Comparison of ENCODE assay signal across 22 cellular contexts in the genomic region with DNA sequence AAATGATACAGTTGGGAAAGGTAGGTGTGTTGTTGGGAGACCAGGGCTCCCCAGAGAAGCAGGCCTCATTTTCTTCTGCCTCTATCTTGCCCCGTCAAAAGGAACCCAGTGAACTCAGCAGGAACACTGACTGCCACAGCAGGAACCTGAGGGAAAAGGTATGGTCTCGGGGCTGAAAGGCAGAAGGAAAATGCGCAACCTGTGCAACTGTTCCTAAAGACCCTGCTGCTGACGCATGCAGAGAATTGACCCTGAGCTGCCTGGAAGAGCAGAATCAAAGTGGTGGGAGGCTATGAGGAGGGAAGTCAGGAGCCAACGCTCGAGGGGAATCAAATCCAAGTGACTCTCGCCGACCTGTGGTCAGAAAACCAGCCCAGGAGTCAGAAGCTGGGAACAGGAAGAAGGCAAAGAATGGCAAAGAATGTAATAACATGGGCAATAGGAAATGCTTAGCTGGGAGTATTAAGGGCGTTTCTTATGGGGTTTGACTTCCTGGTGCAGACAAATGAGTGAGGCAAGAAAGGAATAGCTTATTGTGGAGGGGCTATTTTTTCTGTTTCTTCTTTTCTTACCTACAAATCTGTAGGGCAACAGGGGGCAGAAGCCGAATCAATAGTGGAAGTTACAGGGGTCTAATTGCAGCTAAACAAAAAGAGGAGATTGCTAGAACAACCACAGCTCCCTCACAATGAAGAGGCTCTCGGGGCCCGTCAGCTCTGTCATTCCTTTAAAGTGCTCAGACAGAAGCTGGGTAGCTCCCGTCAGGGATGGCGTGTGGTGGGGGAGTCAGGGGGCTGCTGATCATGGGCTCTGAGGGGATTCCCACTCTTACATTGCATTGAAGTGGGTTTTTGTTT.
DNase-seq lines count a peak whose midpoint lies in the region; ATAC-seq, FAIRE-seq and TF ChIP-seq lines count a peak whose summit lies in the region.
"Had no signal": no experiment of that assay in that cellular context is flagged by ENCODE, and none has a peak within 500 bp of the region (broad histone marks: within the 10 kb centered on the region; RNA-seq: fewer than 3 reads in every experiment).

No MANE protein-coding gene starts in this region.

- no peaks in the 10 kb centered on the region for H3K27me3 ChIP-seq in SK-N-SH (ENCODE audit: insufficient read depth)
- H3K27me3 ChIP-seq in spleen (replicated peaks in 1 of 7): peaks cover 0 to 10% (median 0%) of the 10 kb centered on the region in 7 donors
- H3K27me3 ChIP-seq in small intestine (ENCODE audit: control insufficient read depth in 2 of 2, insufficient read depth in 2 of 2, low read length in 2 of 2): no peaks in the 10 kb centered on the region
- H3K27me3 ChIP-seq: breast epithelium, vagina had no signal

- peaks cover 51% of the 10 kb centered on the region for H3K4me1 Mint-ChIP-seq in chondrocyte (ENCODE audit: low read depth)
- H3K4me1 Mint-ChIP-seq in stimulated activated naive CD8-positive, alpha-beta T cell treated with anti-CD3 and anti-CD28 coated beads, Interleukin-15, amount 100 ng/mL, for 72 hours: no peaks in the 10 kb centered on the region

- no peaks in the 10 kb centered on the region for H3K36me3 ChIP-seq in SK-N-SH (replicated peaks in 1 of 2; ENCODE audit: control insufficient read depth in 1 of 2, insufficient read depth in 2 of 2, low read length in 1 of 2)
- H3K36me3 ChIP-seq in spleen: no peaks in the 10 kb centered on the region
- no peaks in the 10 kb centered on the region for H3K36me3 ChIP-seq in small intestine (ENCODE audit: control insufficient read depth in 2 of 2, insufficient read depth in 2 of 2, low read length in 2 of 2)
- H3K36me3 ChIP-seq: breast epithelium, prostate gland, vagina had no signal

- TF ChIP-seq CTCF in SK-N-SH (IDR thresholded peaks at IDR 0.05) (no peak), chondrocyte (IDR thresholded peaks at IDR 0.05) (no peak), spleen (IDR thresholded peaks at IDR 0.05 in 8 of 11, conservative IDR thresholded peaks at IDR 0.05 in 3 of 11) (no peak)

- peaks cover 6% of the 10 kb centered on the region for H3K36me3 Mint-ChIP-seq in chondrocyte (ENCODE audit: low read depth)

- ATAC-seq in SK-N-SH treated with all-trans-retinoic acid at 6 μM for 48 hours: no peak
- no peak for ATAC-seq in stimulated activated naive CD8-positive, alpha-beta T cell treated with anti-CD3 and anti-CD28 coated beads, Interleukin-15, amount 100 ng/mL, for 72 hours

- H3K9me2 ChIP-seq in SK-N-SH: no peaks in the 10 kb centered on the region

- CTCF ChIA-PET in SK-N-SH (lab: Yijun Ruan, JAX): interaction anchor here (0.8 to 1.2 kb wide), 2 partner anchors 107 to 146 kb away, joined by 3 read pairs; no protein-coding TSS in a partner anchor

- H3K27ac ChIP-seq in SK-N-SH (ENCODE audit: low read depth in 2 of 2, low read length in 1 of 2) (no peak overlapping the region), spleen (no peak overlapping the region), small intestine (ENCODE audit: low read depth in 1 of 2, low read length in 1 of 2) (no peak overlapping the region)
- H3K27ac ChIP-seq: breast epithelium, coronary artery, PC-9, prostate gland, vagina, VCaP had no signal

- 90% methylated on average over 13 of the region's 14 CpGs for WGBS in SK-N-SH (ENCODE audit: low lambda C conversion rate)
- WGBS in spleen, 5 donors: 70 to 78% (median 75%) methylated on average over 14 of the region's 14 CpGs
- 80 to 90% (median 86%) methylated on average over 14 of the region's 14 CpGs for WGBS in small intestine, 3 donors

- no peaks in the 10 kb centered on the region for H3F3A ChIP-seq in SK-N-SH (replicated peaks; ENCODE audit: insufficient read depth)

- no peak overlapping the region for H3K4me2 ChIP-seq in SK-N-SH
- H3K4me2 ChIP-seq: PC-9 had no signal

- H3K9ac ChIP-seq in SK-N-SH: no peak overlapping the region

- POLR2A ChIA-PET in SK-N-SH (lab: Yijun Ruan, JAX): interaction anchor here (0.6 kb wide), 2 partner anchors 16 to 177 kb away, joined by 3 to 5 read pairs; no protein-coding TSS in a partner anchor

- H3K4me1 ChIP-seq in SK-N-SH (ENCODE audit: control insufficient read depth in 1 of 2, insufficient read depth in 2 of 2, low read depth in 1 of 2, low read length in 1 of 2) (peaks cover 8 to 16% of the 10 kb centered on the region in 2 experiments; a peak in 3 of 4 replicates), spleen (no peaks in the 10 kb centered on the region), small intestine (ENCODE audit: control insufficient read depth in 2 of 2, insufficient read depth in 1 of 2, low read depth in 1 of 2, low read length in 1 of 2) (no peaks in the 10 kb centered on the region)
- H3K4me1 ChIP-seq: prostate gland had no signal

- no peaks in the 10 kb centered on the region for H3K79me2 ChIP-seq in SK-N-SH (ENCODE audit: insufficient read depth)

- intact Hi-C loops in spleen (cut with DNase I; ENCODE audit: low total_unique reads): no loop called here

- H4K20me1 ChIP-seq in SK-N-SH (ENCODE audit: insufficient read depth): no peaks in the 10 kb centered on the region

- H3K9me3 ChIP-seq in SK-N-SH (0 out of 2 replicates have a peak, but pooled peaks cover 7% of the 10 kb centered on the region), spleen (peaks cover 0 to 26% (median 19%) of the 10 kb centered on the region in 8 donors), small intestine (ENCODE audit: control insufficient read depth, low read depth) (no peaks in the 10 kb centered on the region)
- H3K9me3 ChIP-seq: prostate gland, vagina had no signal

- TF ChIP-seq POLR2A in spleen (IDR thresholded peaks at IDR 0.05): no peak

- no peak overlapping the region for H2AFZ ChIP-seq in SK-N-SH (ENCODE audit: low read depth)
- H2AFZ ChIP-seq: PC-9 had no signal

- H3K4me3 ChIP-seq in SK-N-SH (ENCODE audit: low read depth in 2 of 2, low read length in 1 of 2): no peak overlapping the region
- H3K4me3 ChIP-seq in spleen: no peak overlapping the region
- H3K4me3 ChIP-seq in small intestine (ENCODE audit: low read depth in 1 of 2, low read length in 2 of 2): no peak overlapping the region
- H3K4me3 ChIP-seq: breast epithelium, coronary artery, PC-9, prostate gland, vagina had no signal

- TF ChIP-seq EP300 in SK-N-SH (IDR thresholded peaks at IDR 0.05; ENCODE audit: borderline replicate concordance in 1 of 2, low read depth in 1 of 2, low read length in 1 of 2): no peak

- H3K27ac Mint-ChIP-seq in chondrocyte (ENCODE audit: unreplicated experiment): peak overlapping the region; percentile 29
- H3K27ac Mint-ChIP-seq in stimulated activated naive CD8-positive, alpha-beta T cell treated with anti-CD3 and anti-CD28 coated beads, Interleukin-15, amount 100 ng/mL, for 72 hours: peak overlapping the region in 1 of 2 donors; percentile 13

- peaks cover 20% of the 10 kb centered on the region for H3K9me3 Mint-ChIP-seq in chondrocyte (ENCODE audit: low read depth)
- peaks cover 19 to 28% of the 10 kb centered on the region in 2 donors for H3K9me3 Mint-ChIP-seq in stimulated activated naive CD8-positive, alpha-beta T cell treated with anti-CD3 and anti-CD28 coated beads, Interleukin-15, amount 100 ng/mL, for 72 hours

- no peak overlapping the region for H3K4me3 Mint-ChIP-seq in chondrocyte (ENCODE audit: unreplicated experiment)
- H3K4me3 Mint-ChIP-seq in stimulated activated naive CD8-positive, alpha-beta T cell treated with anti-CD3 and anti-CD28 coated beads, Interleukin-15, amount 100 ng/mL, for 72 hours: no peak overlapping the region
- H3K4me3 Mint-ChIP-seq: neural crest cell had no signal

- FAIRE-seq in small intestine (lab: Jason Lieb, UNC): no peak

- no peak for TF ChIP-seq RAD21 in SK-N-SH (IDR thresholded peaks at IDR 0.05; ENCODE audit: low read length)

- no peaks in the 10 kb centered on the region for H3K27me3 Mint-ChIP-seq in chondrocyte (ENCODE audit: low read depth)
- peaks cover 7% of the 10 kb centered on the region for H3K27me3 Mint-ChIP-seq in stimulated activated naive CD8-positive, alpha-beta T cell treated with anti-CD3 and anti-CD28 coated beads, Interleukin-15, amount 100 ng/mL, for 72 hours

- DNase-seq in SK-N-SH (peak; percentile 3), chondrocyte (ENCODE audit: low spot score) (no peak), iPS-NIHi11 (ENCODE audit: low spot score) (peak; percentile 27), spleen (peak; percentile 51), small intestine (no peak)
- DNase-seq in stimulated activated naive CD8-positive, alpha-beta T cell treated with anti-CD3 and anti-CD28 coated beads, Interleukin-15, amount 100 ng/mL, for 72 hours: no peak
- DNase-seq in stimulated activated CD4-positive, alpha-beta T cell treated with anti-CD3 and anti-CD28 coated beads, Interleukin-12 subunit alpha, Interleukin-12 subunit beta, amount 100 ng/mL, for 4 hours: no peak
- DNase-seq: 8988T; activated CD8-positive, alpha-beta memory T cell treated with anti-CD3 and anti-CD28 coated beads, Interleukin-2, amount 50 U/mL, for 48 hours; AML-193; COR-L47; Kasumi-1; NCI-H1048; NCI-H1930; PC-9 had no signal

TF ChIP-seq in SK-N-SH, 30 proteins besides CTCF, POLR2A, EP300 and RAD21:
- no peak for TF ChIP-seq NRF1 (IDR thresholded peaks at IDR 0.05; ENCODE audit: low read depth, low read length)
- no peak for TF ChIP-seq GATA2 (CRISPR knock-in tag; IDR thresholded peaks at IDR 0.05)

TF ChIP-seq in SK-N-SH treated with all-trans-retinoic acid at 6 μM for 48 hours, 23 proteins besides CTCF, POLR2A, EP300 and RAD21 (continues in another document):
- no peak for TF ChIP-seq PPARA (CRISPR knock-in tag; IDR thresholded peaks at IDR 0.05; ENCODE audit: borderline replicate concordance)
- TF ChIP-seq ARNTL (CRISPR knock-in tag; IDR thresholded peaks at IDR 0.05; ENCODE audit: borderline replicate concordance, low read depth): no peak
- no peak for TF ChIP-seq ESRRG (CRISPR knock-in tag; IDR thresholded peaks at IDR 0.05)
- TF ChIP-seq ZNF565 (CRISPR knock-in tag; conservative IDR thresholded peaks at IDR 0.05; ENCODE audit: low read depth): no peak

Comparison
In these comparisons a context has a peak if more than half of its experiments do, and no peak if none do; other contexts are left out.
1. DNase-seq: peak in SK-N-SH (single experiment), iPS-NIHi11 (single experiment) and spleen (single experiment); none in chondrocyte (single experiment), stimulated activated naive CD8-positive, alpha-beta T cell treated with anti-CD3 and anti-CD28 coated beads, Interleukin-15, amount 100 ng/mL, for 72 hours (0 of 2), small intestine (single experiment) and stimulated activated CD4-positive, alpha-beta T cell treated with anti-CD3 and anti-CD28 coated beads, Interleukin-12 subunit alpha, Interleukin-12 subunit beta, amount 100 ng/mL, for 4 hours (single experiment).